Comparison of ENCODE assay signal across 21 cellular contexts in genomic region chr10:133109736-133110532, GRCh38. TPM values are rescaled to one million over a fixed set of nuclear protein-coding genes. Genes with fewer than 3 reads are reported as not detected.
DNase-seq lines count a peak whose midpoint lies in the region; ATAC-seq, FAIRE-seq and TF ChIP-seq lines count a peak whose summit lies in the region.
"Had no signal": no experiment of that assay in that cellular context is flagged by ENCODE, and none has a peak within 500 bp of the region (broad histone marks: within the 10 kb centered on the region; RNA-seq: fewer than 3 reads in every experiment).

No MANE protein-coding gene starts in this region.

- no peak overlapping the region for H3K4me2 ChIP-seq in HepG2 (ENCODE audit: low read depth, low read length)

- ATAC-seq in HepG2: peak; percentile 48
- ATAC-seq: activated CD8-positive, alpha-beta T cell treated with anti-CD3 and anti-CD28 coated beads, Interleukin-2, amount 10 ng/mL, durations not matched to agents 7 days and 5 days; stimulated activated memory B cell treated with anti-CD40 and anti-IgM and Interleukin-4, amounts not matched to agents 10 μg/mL and 1 μg/mL and 100 μg/mL, for 72 hours had no signal

- CTCF ChIA-PET in HepG2 (lab: Yijun Ruan, JAX; ENCODE audit: low intra/inter-chr PET ratio, low total read pairs): no interaction called here

- in situ Hi-C loops in HepG2 (cut with HindIII; ENCODE audit: extremely low pct_ligation_motif_present, low pct_unique_long_range_greater_than_20kb): no loop called here

- intact Hi-C loops in HepG2 (cut with micrococcal nuclease; ENCODE audit: unreplicated experiment) (no loop called here), spleen (cut with DNase I; ENCODE audit: low total_unique reads) (no loop called here)

- H2AFZ ChIP-seq in HepG2 (ENCODE audit: low read length): no peak overlapping the region

- FAIRE-seq in HepG2 (lab: Jason Lieb, UNC): no peak

- H3K9ac ChIP-seq in HepG2 (ENCODE audit: insufficient read depth, low read depth, low read length): no peak overlapping the region

- no peak overlapping the region for H3K27ac ChIP-seq in HepG2 (ENCODE audit: extremely low read length, insufficient read depth, low read length)
- H3K27ac ChIP-seq in spleen: peak overlapping the region in 6 of 8 donors; percentile 38 to 80 (median 71)
- H3K27ac ChIP-seq: adrenal gland, C4-2B had no signal

- H3K9me3 ChIP-seq in HepG2 (ENCODE audit: low read length) (peaks cover 12% of the 10 kb centered on the region), spleen (peaks cover 0 to 40% (median 27%) of the 10 kb centered on the region in 8 donors)

- no peaks in the 10 kb centered on the region for H4K20me1 ChIP-seq in HepG2 (ENCODE audit: insufficient read depth, low read length)

- TF ChIP-seq POLR2A in HepG2 (IDR thresholded peaks at IDR 0.05; ENCODE audit: insufficient read depth in 1 of 2, low read depth in 2 of 2, low read length in 2 of 2) (no peak), spleen (IDR thresholded peaks at IDR 0.05) (no peak)

- peak; percentile 33 for DNase-seq in M059J (ENCODE audit: low read depth)
- DNase-seq in dermis microvascular lymphatic vessel endothelial cell (ENCODE audit: low read depth in 2 of 2): peak; percentile 40 to 63
- DNase-seq in HepG2 (ENCODE audit: low spot score): no peak
- peak; percentile 85 for DNase-seq in spleen
- DNase-seq in dedifferentiated amniotic fluid mesenchymal stem cell (ENCODE audit: extremely low spot score): no peak
- no peak for DNase-seq in activated effector memory CD4-positive, alpha-beta T cell treated with Interleukin-2 at 50 U/mL for 16 hours
- no peak for DNase-seq in NCI-H2029 treated with DMSO at 0.1 percent for 48 hours (lab: John Stamatoyannopoulos, UW)
- no peak for DNase-seq in 8988T
- DNase-seq: activated CD8-positive, alpha-beta T cell treated with anti-CD3 and anti-CD28 coated beads, Interleukin-2, amount 10 ng/mL, durations not matched to agents 7 days and 5 days; DND-41; foreskin fibroblast; mesendoderm; NCI-H2029; NCI-H748 treated with DMSO at 0.1 percent for 48 hours; trophoblast cell had no signal

- POLR2A ChIA-PET in HepG2 (lab: Yijun Ruan, JAX): no interaction called here

- H3K36me3 ChIP-seq in HepG2 (replicated peaks in 1 of 2; ENCODE audit: control insufficient read depth in 1 of 2, insufficient read depth in 2 of 2, low read length in 2 of 2): no peaks in the 10 kb centered on the region
- H3K36me3 ChIP-seq in spleen: no peaks in the 10 kb centered on the region
- H3K36me3 ChIP-seq: adrenal gland had no signal

- TF ChIP-seq CTCF in HepG2 (CRISPR knock-in tag; IDR thresholded peaks at IDR 0.05): no peak
- no peak for TF ChIP-seq CTCF in spleen (IDR thresholded peaks at IDR 0.05 in 8 of 11, conservative IDR thresholded peaks at IDR 0.05 in 3 of 11)

- H3K79me2 ChIP-seq in HepG2 (ENCODE audit: insufficient read depth, low read length): no peaks in the 10 kb centered on the region

- TF ChIP-seq EP300 in HepG2 (IDR thresholded peaks at IDR 0.05; ENCODE audit: low read depth in 2 of 2, low read length in 2 of 2) (no peak), HepG2 (CRISPR knock-in tag; IDR thresholded peaks at IDR 0.05; ENCODE audit: borderline replicate concordance) (no peak)

- no peak for TF ChIP-seq RAD21 in HepG2 (CRISPR knock-in tag; IDR thresholded peaks at IDR 0.05)

- H3K4me3 ChIP-seq in HepG2 (replicated peaks in 1 of 3; ENCODE audit: insufficient read depth in 1 of 3, low read depth in 2 of 3, low read length in 3 of 3) (no peak overlapping the region), spleen (peak overlapping the region in 1 of 8 donors; percentile 0)
- H3K4me3 ChIP-seq: adrenal gland had no signal

- peaks cover 10 to 35% of the 10 kb centered on the region in 2 experiments; a peak in 4 of 5 replicates for H3K27me3 ChIP-seq in HepG2 (ENCODE audit: control insufficient read depth in 1 of 2, insufficient read depth in 2 of 2, low read length in 2 of 2)
- H3K27me3 ChIP-seq in spleen (replicated peaks in 1 of 7): peaks cover 0 to 32% (median 0%) of the 10 kb centered on the region in 7 donors
- H3K27me3 ChIP-seq: adrenal gland had no signal

- WGBS in HepG2 (ENCODE audit: low lambda C conversion rate): 5% methylated on average over 16 of the region's 24 CpGs
- WGBS in spleen, 5 donors: 50 to 70% (median 51%) methylated on average over 10 to 24 of the region's 24 CpGs

- BruUV-seq in HepG2 (replicated peaks; lab: Mats Ljungman, UMichigan): no TSS peak

- H3K4me1 ChIP-seq in HepG2 (ENCODE audit: insufficient read depth, low read length): no peaks in the 10 kb centered on the region
- H3K4me1 ChIP-seq in spleen: peaks cover 0 to 18% (median 0%) of the 10 kb centered on the region in 6 donors
- H3K4me1 ChIP-seq: adrenal gland had no signal

TF ChIP-seq in HepG2, 621 proteins besides CTCF, POLR2A, EP300 and RAD21 (continues in another document):
- TF ChIP-seq HDAC2 (CRISPR knock-in tag; IDR thresholded peaks at IDR 0.05): no peak
- no peak for TF ChIP-seq AHR (CRISPR knock-in tag; IDR thresholded peaks at IDR 0.05)
- no peak for TF ChIP-seq NPAS2 (CRISPR knock-in tag; IDR thresholded peaks at IDR 0.05; ENCODE audit: borderline replicate concordance)
- no peak for TF ChIP-seq ESRRA (CRISPR knock-in tag; IDR thresholded peaks at IDR 0.05; ENCODE audit: low read depth)
- TF ChIP-seq ZNF441 (CRISPR knock-in tag; IDR thresholded peaks at IDR 0.05; ENCODE audit: borderline replicate concordance): no peak

RNA-seq across cellular contexts. Expression of gene ADGRA1, which starts 22.2 kb away (rescaled TPM):
- total RNA-seq in M059J (2014; rRNA removed; shearing (Covaris generic)): not detected in 2 replicates
- total RNA-seq in dermis microvascular lymphatic vessel endothelial cell: not detected in 2 replicates
- total RNA-seq in HepG2 (2016; rRNA removed; fragmentation: Illumina TruSeq; extraction: Trizol): not detected in 2 replicates
- total RNA-seq in HepG2 (2016; cell fraction: cytosol; rRNA removed; fragmentation: Illumina TruSeq; extraction: Trizol; ENCODE audit: low read depth): not detected in 2 replicates
- total RNA-seq in HepG2 (2016; cell fraction: insoluble cytoplasmic fraction; rRNA removed; fragmentation: Illumina TruSeq; extraction: Trizol): not detected in 2 replicates
- total RNA-seq in HepG2 (2016; cell fraction: membrane; rRNA removed; fragmentation: Illumina TruSeq; extraction: Trizol): not detected in 2 replicates
- total RNA-seq in HepG2 (2016; cell fraction: nucleus; rRNA removed; fragmentation: Illumina TruSeq; extraction: Trizol): not detected in 2 replicates
- polyA plus RNA-seq in HepG2 (2011; rRNA removed): not detected in 2 replicates
- not detected in 2 replicates for polyA plus RNA-seq in HepG2 (2011; cell fraction: cytosol; rRNA removed)
- not detected in 2 replicates for polyA plus RNA-seq in HepG2 (2011; cell fraction: nucleus; rRNA removed)
- polyA plus RNA-seq in HepG2 (2012): not detected in 2 replicates
- polyA plus RNA-seq in HepG2 (2016; cell fraction: cytosol; fragmentation: Illumina TruSeq; extraction: Trizol; ENCODE audit: low read depth): not detected in 2 replicates
- polyA plus RNA-seq in HepG2 (2016; cell fraction: insoluble cytoplasmic fraction; fragmentation: Illumina TruSeq; extraction: Trizol; ENCODE audit: low read depth): not detected in 2 replicates
- not detected in 2 replicates for polyA plus RNA-seq in HepG2 (2016; cell fraction: membrane; fragmentation: Illumina TruSeq; extraction: Trizol; ENCODE audit: low read depth)
- polyA plus RNA-seq in HepG2 (2016; cell fraction: nucleus; fragmentation: Illumina TruSeq; extraction: Trizol; ENCODE audit: insufficient read depth, low read depth): not detected in 2 replicates
- not detected in 2 replicates for polyA minus RNA-seq in HepG2 (2011; rRNA and poly(A)+ RNA removed; ENCODE audit: low replicate concordance)
- not detected in 2 replicates for polyA minus RNA-seq in HepG2 (2011; cell fraction: cytosol; rRNA and poly(A)+ RNA removed)
- not detected in 2 replicates for polyA minus RNA-seq in HepG2 (2011; cell fraction: nucleus; rRNA and poly(A)+ RNA removed)
- total RNA-seq in spleen: under 1 TPM in 2 of 7 donors, not detected in 5; 0.26 to 0.34 TPM
- under 1 TPM in 2 of 3 donors, not detected in 1; 0.02 to 0.13 TPM for polyA plus RNA-seq in spleen
- total RNA-seq: activated CD8-positive, alpha-beta T cell treated with anti-CD3 and anti-CD28 coated beads, Interleukin-2, amount 10 ng/mL, durations not matched to agents 7 days and 5 days; activated T-helper 1 cell treated with anti-CD3 and anti-CD28 coated beads, Interleukin-12 subunit alpha, Interleukin-12 subunit beta, Interleukin-2, Interleukin-4 antibody, amounts not matched to agents 30 ng/mL and 10 ng/mL and 1 ng/mL, durations not matched to agents 14 hours and 24 hours and 36 hours; osteoblast; RPMI7951 had no signal

RNA-seq across cellular contexts. Expression of gene KNDC1, which starts 50.1 kb away (rescaled TPM):
- not detected in 2 replicates for total RNA-seq in M059J (2014; rRNA removed; shearing (Covaris generic))
- under 0.01 TPM in 1 of 2 replicates, not detected in the other for total RNA-seq in dermis microvascular lymphatic vessel endothelial cell
- total RNA-seq in HepG2 (2016; rRNA removed; fragmentation: Illumina TruSeq; extraction: Trizol): 0.44 TPM in 1 of 2 replicates, not detected in the other
- not detected in 2 replicates for total RNA-seq in HepG2 (2016; cell fraction: cytosol; rRNA removed; fragmentation: Illumina TruSeq; extraction: Trizol; ENCODE audit: low read depth)
- total RNA-seq in HepG2 (2016; cell fraction: insoluble cytoplasmic fraction; rRNA removed; fragmentation: Illumina TruSeq; extraction: Trizol): not detected in 2 replicates
- 0.38 TPM in 1 of 2 replicates, not detected in the other for total RNA-seq in HepG2 (2016; cell fraction: membrane; rRNA removed; fragmentation: Illumina TruSeq; extraction: Trizol)
- total RNA-seq in HepG2 (2016; cell fraction: nucleus; rRNA removed; fragmentation: Illumina TruSeq; extraction: Trizol): not detected in 2 replicates
- polyA plus RNA-seq in HepG2 (2011; rRNA removed): 0.56 and 0.69 TPM in 2 replicates
- 0.09 and 0.66 TPM in 2 replicates for polyA plus RNA-seq in HepG2 (2011; cell fraction: cytosol; rRNA removed)
- polyA plus RNA-seq in HepG2 (2011; cell fraction: nucleus; rRNA removed): 1.3 and 3.3 TPM in 2 replicates
- 0.17 TPM in 1 of 2 replicates, not detected in the other for polyA plus RNA-seq in HepG2 (2012)
- 0.03 and 0.17 TPM in 2 replicates for polyA plus RNA-seq in HepG2 (2016; cell fraction: cytosol; fragmentation: Illumina TruSeq; extraction: Trizol; ENCODE audit: low read depth)
- polyA plus RNA-seq in HepG2 (2016; cell fraction: insoluble cytoplasmic fraction; fragmentation: Illumina TruSeq; extraction: Trizol; ENCODE audit: low read depth): not detected in 2 replicates
- polyA plus RNA-seq in HepG2 (2016; cell fraction: membrane; fragmentation: Illumina TruSeq; extraction: Trizol; ENCODE audit: low read depth): 0.03 TPM in 1 of 2 replicates, not detected in the other
- polyA plus RNA-seq in HepG2 (2016; cell fraction: nucleus; fragmentation: Illumina TruSeq; extraction: Trizol; ENCODE audit: insufficient read depth, low read depth): not detected in 2 replicates
- 0.09 and 4.0 TPM in 2 replicates for polyA minus RNA-seq in HepG2 (2011; rRNA and poly(A)+ RNA removed; ENCODE audit: low replicate concordance)
- polyA minus RNA-seq in HepG2 (2011; cell fraction: cytosol; rRNA and poly(A)+ RNA removed): 0.53 and 1.8 TPM in 2 replicates
- 0.12 and 2.4 TPM in 2 replicates for polyA minus RNA-seq in HepG2 (2011; cell fraction: nucleus; rRNA and poly(A)+ RNA removed)
- 1 to 10 TPM in 5 of 7 donors, under 1 TPM in 2; 0.32 to 3.5 (median 2.5) TPM for total RNA-seq in spleen
- under 1 TPM; 0.05 to 0.43 (median 0.29) TPM for polyA plus RNA-seq in spleen
- total RNA-seq: osteoblast, RPMI7951 had no signal

Comparison
In these comparisons a context has a peak if more than half of its experiments do, and no peak if none do; other contexts are left out.
1. DNase-seq: peak in M059J (single experiment), dermis microvascular lymphatic vessel endothelial cell (2 of 2) and spleen (single experiment); none in HepG2 (single experiment), dedifferentiated amniotic fluid mesenchymal stem cell (single experiment), activated effector memory CD4-positive, alpha-beta T cell treated with Interleukin-2 at 50 U/mL for 16 hours (single experiment), NCI-H2029 treated with DMSO at 0.1 percent for 48 hours (single experiment) and 8988T (single experiment).